24 cellular contexts compared by ENCODE assay signal in genomic region chr15:80554526-80554925, GRCh38.
"Had no signal": no experiment of that assay in that cellular context is flagged by ENCODE, and none has a peak within 500 bp of the region (broad histone marks: within the 10 kb centered on the region; RNA-seq: fewer than 3 reads in every experiment).

No MANE protein-coding gene starts in this region.

- H3K27ac ChIP-seq: adrenal gland, SK-N-MC had no signal

- H3K27me3 ChIP-seq: adrenal gland had no signal

- H3K4me3 ChIP-seq: adrenal gland, SK-N-MC had no signal

- H3K4me1 ChIP-seq: adrenal gland had no signal

- DNase-seq: activated CD4-positive, alpha-beta T cell treated with anti-CD3 and anti-CD28 coated beads for 4 hours; activated CD8-positive, alpha-beta memory T cell treated with anti-CD3 and anti-CD28 coated beads, Interleukin-2, amount 50 U/mL, for 4 hours; activated CD8-positive, alpha-beta T cell treated with anti-CD3 and anti-CD28 coated beads for 36 hours; activated gamma-delta T cell treated with Interleukin-2 at 50 U/mL for 16 hours; activated naive CD4-positive, alpha-beta T cell treated with anti-CD3 and anti-CD28 coated beads, Interleukin-2, amount 10 ng/mL, durations not matched to agents 7 days and 5 days; activated naive CD8-positive, alpha-beta T cell treated with anti-CD3 and anti-CD28 coated beads for 36 hours; activated T-cell treated with anti-CD3 and anti-CD28 coated beads, Interleukin-2, amount 50 U/mL, for 72 hours; adrenal gland; anterior cingulate cortex; cerebellar nuclear complex; Kasumi-1; NCI-H1048; NCI-H146; NCI-H2029; NCI-H2107; NCI-H2171 treated with DMSO at 0.1 percent for 48 hours; NCI-H226; NCI-H526; NCI-H82; T-cell; T-helper 2 cell; T1000 had no signal

- H3K9me3 ChIP-seq: adrenal gland had no signal

- H3K36me3 ChIP-seq: adrenal gland had no signal

- ATAC-seq: activated CD4-positive, CD25-positive, alpha-beta regulatory T cell treated with anti-CD3 and anti-CD28 coated beads, Interleukin-2, amount 50 U/mL, for 24 hours; activated CD8-positive, alpha-beta T cell treated with anti-CD3 and anti-CD28 coated beads for 36 hours; activated T-cell treated with anti-CD3 and anti-CD28 coated beads, Interleukin-2, amount 50 U/mL, for 72 hours; T-cell had no signal
